In genomic region chr11:64763804-64764611, GRCh38 we compare ENCODE assay signal across 8 cellular contexts. TPM values are rescaled to one million over a fixed set of nuclear protein-coding genes. Genes with fewer than 3 reads are reported as not detected.
A peak's percentile ranks its signal among the peaks of the same experiment; 100 is the strongest.
DNase-seq lines count a peak whose midpoint lies in the region; ATAC-seq and TF ChIP-seq lines count a peak whose summit lies in the region.

No MANE protein-coding gene starts in this region.

- ATAC-seq in activated CD4-positive, CD25-positive, alpha-beta regulatory T cell treated with anti-CD3 and anti-CD28 coated beads, Interleukin-2, amount 50 U/mL, for 24 hours: peak; percentile 33 to 36

- H3K27ac ChIP-seq in effector memory CD4-positive, alpha-beta T cell (ENCODE audit: insufficient read depth, low read length, poor library complexity, severe bottlenecking): peak overlapping the region; percentile 51
- H3K27ac ChIP-seq in prostate gland: peak overlapping the region; percentile 34 to 38

- no peaks in the 10 kb centered on the region for H3K9me3 ChIP-seq in effector memory CD4-positive, alpha-beta T cell (ENCODE audit: control insufficient read depth, low read length)
- H3K9me3 ChIP-seq in prostate gland: no peaks in the 10 kb centered on the region

- TF ChIP-seq POLR2A in prostate gland (IDR thresholded peaks at IDR 0.05): no peak
- TF ChIP-seq POLR2A in erythroblast (IDR thresholded peaks at IDR 0.05; ENCODE audit: low read length): no peak

- DNase-seq in ELF-1 (ENCODE audit: low read depth, low spot score) (peak; percentile 48), prostate gland (ENCODE audit: low spot score) (no peak), HuH-7.5 (ENCODE audit: low spot score) (no peak), kidney tubule cell (ENCODE audit: low spot score) (no peak), SIG-M5 (lab: John Stamatoyannopoulos, UW) (no peak), erythroblast (lab: John Stamatoyannopoulos, UW) (no peak)
- peak; percentile 24 to 61 (median 31) for DNase-seq in effector memory CD4-positive, alpha-beta T cell

- H3K4me1 ChIP-seq in effector memory CD4-positive, alpha-beta T cell (ENCODE audit: control insufficient read depth, insufficient read depth, low read length, poor library complexity, severe bottlenecking): peaks cover 83% of the 10 kb centered on the region
- H3K4me1 ChIP-seq in prostate gland (replicated peaks): peaks cover 6% of the 10 kb centered on the region

- TF ChIP-seq CTCF in prostate gland (IDR thresholded peaks at IDR 0.05): no peak

- no peaks in the 10 kb centered on the region for H3K27me3 ChIP-seq in effector memory CD4-positive, alpha-beta T cell (replicated peaks; ENCODE audit: control insufficient read depth, insufficient read depth, low read length, poor library complexity, severe bottlenecking)
- H3K27me3 ChIP-seq in prostate gland (replicated peaks; ENCODE audit: insufficient read depth): no peaks in the 10 kb centered on the region

- peaks cover 53% of the 10 kb centered on the region for H3K36me3 ChIP-seq in effector memory CD4-positive, alpha-beta T cell (ENCODE audit: control insufficient read depth, insufficient read depth, low read length)
- peaks cover 25 to 38% of the 10 kb centered on the region in 2 donors for H3K36me3 ChIP-seq in prostate gland

- intact Hi-C loops in prostate gland (cut with DNase I): no loop called here

- peak overlapping the region; percentile 31 for H3K4me3 ChIP-seq in effector memory CD4-positive, alpha-beta T cell (ENCODE audit: insufficient read depth, low read depth, low read length, poor library complexity, severe bottlenecking)
- no peak overlapping the region for H3K4me3 ChIP-seq in prostate gland

- WGBS in prostate gland: 58% methylated on average over 14 of the region's 14 CpGs

RNA-seq across cellular contexts. Expression of gene PYGM, which starts 4.2 kb away (rescaled TPM):
- total RNA-seq in prostate gland: 10 to 100 TPM in 1 of 2 donors, 1 to 10 TPM in 1; 8.0 to 22.4 TPM

RNA-seq across cellular contexts. Expression of gene SF1, which starts 14.3 kb away (rescaled TPM):
- 100 to 1,000 TPM; 263 to 409 TPM for total RNA-seq in prostate gland

RNA-seq across cellular contexts. Expression of gene RASGRP2, which starts 20.1 kb away (rescaled TPM):
- 10 to 100 TPM; 13.3 to 28.7 TPM for total RNA-seq in prostate gland

RNA-seq across cellular contexts. Expression of gene MAP4K2, which starts 39.0 kb away (rescaled TPM):
- 10 to 100 TPM; 10.7 to 35.8 TPM for total RNA-seq in prostate gland

RNA-seq across cellular contexts. Expression of gene NRXN2, which starts 41.0 kb away (rescaled TPM):
- total RNA-seq in prostate gland: 10 to 100 TPM in 1 of 2 donors, under 1 TPM in 1; 0.46 to 26.8 TPM

Comparison
In these comparisons a context has a peak if more than half of its experiments do, and no peak if none do; other contexts are left out.
1. DNase-seq: peak in ELF-1 (single experiment) and effector memory CD4-positive, alpha-beta T cell (3 of 3); none in prostate gland (single experiment), HuH-7.5 (single experiment), kidney tubule cell (single experiment), SIG-M5 (single experiment) and erythroblast (0 of 2).